In the genomic region with DNA sequence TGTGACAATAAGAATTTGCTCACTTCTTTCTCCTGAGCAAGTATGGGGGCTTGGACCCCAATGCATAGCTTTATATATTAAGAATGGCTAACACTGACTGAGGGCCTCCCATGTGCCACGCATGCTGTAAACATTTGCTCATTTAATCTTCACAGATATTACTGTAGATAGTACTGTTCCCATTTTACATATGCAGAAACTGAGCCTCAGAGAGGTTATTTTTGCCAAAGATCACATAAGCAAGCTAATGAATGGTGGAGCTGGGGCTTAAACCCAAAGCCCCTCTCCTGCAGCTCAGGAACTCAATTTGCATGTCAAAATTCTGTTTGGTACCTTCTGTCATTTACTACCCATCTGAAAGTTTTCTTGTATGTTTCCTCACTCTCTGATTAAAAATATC, we compare ENCODE assay signal across 27 cellular contexts.
"Had no signal": no experiment of that assay in that cellular context is flagged by ENCODE, and none has a peak within 500 bp of the region (broad histone marks: within the 10 kb centered on the region; RNA-seq: fewer than 3 reads in every experiment).

No MANE protein-coding gene starts in this region.

- H3K36me3 ChIP-seq: stomach, suprapubic skin, thoracic aorta, thyroid gland, tibial artery, tibial nerve, transverse colon, upper lobe of left lung, upper lobe of right lung, uterus, vagina had no signal

- H3K4me3 ChIP-seq: stomach, suprapubic skin, testis, thoracic aorta, thyroid gland, tibial artery, tibial nerve, transverse colon, upper lobe of left lung, upper lobe of right lung, uterus, vagina had no signal

- H3K27me3 ChIP-seq: stomach, suprapubic skin, testis, thyroid gland, tibial artery, tibial nerve, transverse colon, upper lobe of left lung, upper lobe of right lung, uterus, vagina had no signal

- ATAC-seq: stimulated activated effector memory CD8-positive, alpha-beta T cell treated with anti-CD3 and anti-CD28 coated beads, Interleukin-12 subunit alpha, Interleukin-12 subunit beta, amount 100 ng/mL, for 72 hours; stimulated activated memory B cell treated with anti-CD40 and anti-IgM and Interleukin-4, amounts not matched to agents 10 μg/mL and 1 μg/mL and 100 μg/mL, for 72 hours; stimulated activated naive B cell treated with anti-CD40 and anti-IgM and Interleukin-4, amounts not matched to agents 10 μg/mL and 1 μg/mL and 100 μg/mL, for 72 hours; stimulated activated naive CD8-positive, alpha-beta T cell treated with anti-CD3 and anti-CD28 coated beads, Interleukin-15, amount 100 ng/mL, for 72 hours; stimulated activated naive CD8-positive, alpha-beta T cell treated with anti-CD3 and anti-CD28 coated beads, Interleukin-15, Interleukin-2, amounts not matched to agents 100 U/mL and 50 U/mL, for 24 hours; upper lobe of right lung had no signal

- H3K9me3 ChIP-seq: stomach, suprapubic skin, testis, thoracic aorta, thyroid gland, tibial artery, tibial nerve, transverse colon, upper lobe of left lung, upper lobe of right lung, uterus, vagina had no signal

- DNase-seq: stimulated activated CD4-positive, alpha-beta T cell treated with anti-CD3 and anti-CD28 coated beads, Interleukin-2, amount 100 ng/mL, for 48 hours; stimulated activated CD4-positive, alpha-beta T cell treated with anti-CD3 and anti-CD28 coated beads, Interleukin-4, amount 100 ng/mL, for 1 hour; stimulated activated CD4-positive, alpha-beta T cell treated with anti-CD3 and anti-CD28 coated beads, Interleukin-4, amount 100 ng/mL, for 24 hours; stimulated activated CD4-positive, alpha-beta T cell treated with anti-CD3 and anti-CD28 coated beads, Interleukin-4, amount 100 ng/mL, for 4 hours; stimulated activated CD8-positive, alpha-beta memory T cell treated with anti-CD3 and anti-CD28 coated beads, Interleukin-4, amount 100 ng/mL, for 48 hours; stimulated activated naive B cell treated with anti-CD40 and anti-IgM and Interleukin-4, amounts not matched to agents 10 μg/mL and 1 μg/mL and 100 μg/mL, for 72 hours; stimulated activated naive CD4-positive, alpha-beta T cell; stimulated activated naive CD4-positive, alpha-beta T cell treated with Interleukin-2 at 50 U/mL for 16 hours; stimulated activated naive CD8-positive, alpha-beta T cell treated with anti-CD3 and anti-CD28 coated beads, Interleukin-15, amount 100 ng/mL, for 72 hours; stimulated activated naive CD8-positive, alpha-beta T cell treated with anti-CD3 and anti-CD28 coated beads, Interleukin-15, Interleukin-2, amounts not matched to agents 100 U/mL and 50 U/mL, for 24 hours; stomach; substantia nigra; testis; thyroid gland; tibial artery; transverse colon; trophoblast cell; upper lobe of left lung; upper lobe of right lung; uterus had no signal

- H3K27ac ChIP-seq: stomach, suprapubic skin, testis, thoracic aorta, thyroid gland, tibial artery, tibial nerve, transverse colon, upper lobe of left lung, upper lobe of right lung, uterus, vagina had no signal

- H3K4me1 ChIP-seq: thyroid gland, uterus had no signal

- FAIRE-seq: urothelium cell line had no signal
